ENCODE assay signal across 24 cellular contexts in genomic region chr11:33898957-33899356, GRCh38. TPM values are rescaled to one million over a fixed set of nuclear protein-coding genes. Genes with fewer than 3 reads are reported as not detected.
A peak's percentile ranks its signal among the peaks of the same experiment; 100 is the strongest.
DNase-seq lines count a peak whose midpoint lies in the region; ATAC-seq and TF ChIP-seq lines count a peak whose summit lies in the region.
"Had no signal": no experiment of that assay in that cellular context is flagged by ENCODE, and none has a peak within 500 bp of the region (broad histone marks: within the 10 kb centered on the region; RNA-seq: fewer than 3 reads in every experiment).

No MANE protein-coding gene starts in this region.

- no peak overlapping the region for H3K27ac Mint-ChIP-seq in activated CD8-positive, alpha-beta T cell treated with anti-CD3 and anti-CD28 coated beads for 36 hours
- H3K27ac Mint-ChIP-seq: mesothelial cell of epicardium had no signal

- H3K27me3 Mint-ChIP-seq in activated CD8-positive, alpha-beta T cell treated with anti-CD3 and anti-CD28 coated beads for 36 hours = peaks cover 62% of the 10 kb centered on the region

- CTCF ChIA-PET in activated CD8-positive, alpha-beta T cell treated with anti-CD3 and anti-CD28 coated beads for 36 hours (lab: Charles Lee) = interaction anchor here (1.4 kb wide), 1 partner anchor 89 kb away, joined by 4 read pairs; no protein-coding TSS in a partner anchor

- H3K36me3 ChIP-seq in esophagus squamous epithelium = no peaks in the 10 kb centered on the region
- H3K36me3 ChIP-seq in psoas muscle (ENCODE audit: insufficient read depth in 1 of 2, low read depth in 1 of 2) = no peaks in the 10 kb centered on the region
- H3K36me3 ChIP-seq in upper lobe of left lung = no peaks in the 10 kb centered on the region
- H3K36me3 ChIP-seq: right lobe of liver had no signal

- TF ChIP-seq CTCF in esophagus squamous epithelium (IDR thresholded peaks at IDR 0.05) = no peak
- no peak for TF ChIP-seq CTCF in psoas muscle (IDR thresholded peaks at IDR 0.05)
- TF ChIP-seq CTCF in upper lobe of left lung (IDR thresholded peaks at IDR 0.05) = no peak
- no peak for TF ChIP-seq CTCF in activated CD8-positive, alpha-beta T cell treated with anti-CD3 and anti-CD28 coated beads for 36 hours (IDR thresholded peaks at IDR 0.05)

- 61 to 81% methylated on average over 3 of the region's 3 CpGs for WGBS in esophagus squamous epithelium, 2 donors
- WGBS in psoas muscle, 3 donors = 61 to 69% (median 68%) methylated on average over 3 of the region's 3 CpGs
- WGBS in upper lobe of left lung, 2 donors = 65 to 78% methylated on average over 3 of the region's 3 CpGs

- H3K36me3 Mint-ChIP-seq in activated CD8-positive, alpha-beta T cell treated with anti-CD3 and anti-CD28 coated beads for 36 hours (ENCODE audit: low read depth) = no peaks in the 10 kb centered on the region
- H3K36me3 Mint-ChIP-seq: mesothelial cell of epicardium had no signal

- no peaks in the 10 kb centered on the region for H3K9me3 Mint-ChIP-seq in activated CD8-positive, alpha-beta T cell treated with anti-CD3 and anti-CD28 coated beads for 36 hours
- H3K9me3 Mint-ChIP-seq: activated T-cell treated with anti-CD3 and anti-CD28 coated beads, Interleukin-2, amount 50 U/mL, for 4 hours; central memory CD8-positive, alpha-beta T cell; mesothelial cell of epicardium; nephron progenitor cell had no signal

- H3K4me3 Mint-ChIP-seq in activated CD8-positive, alpha-beta T cell treated with anti-CD3 and anti-CD28 coated beads for 36 hours = no peak overlapping the region
- H3K4me3 Mint-ChIP-seq: activated T-cell treated with anti-CD3 and anti-CD28 coated beads, Interleukin-2, amount 50 U/mL, for 4 hours; central memory CD8-positive, alpha-beta T cell; mesothelial cell of epicardium; nephron progenitor cell had no signal

- DNase-seq in NCI-H2171 treated with DMSO at 0.1 percent for 48 hours (lab: John Stamatoyannopoulos, UW) (peak; percentile 35), NCI-H2171 (lab: John Stamatoyannopoulos, UW) (no peak), esophagus squamous epithelium (lab: John Stamatoyannopoulos, UW) (no peak), psoas muscle (no peak), upper lobe of left lung (no peak), NCI-H187 (lab: John Stamatoyannopoulos, UW) (no peak)
- no peak for DNase-seq in activated CD8-positive, alpha-beta T cell treated with anti-CD3 and anti-CD28 coated beads for 36 hours
- DNase-seq in activated CD4-positive, alpha-beta T cell treated with anti-CD3 and anti-CD28 coated beads, Interleukin-2, amount 50 U/mL, for 48 hours = no peak
- DNase-seq: activated CD4-positive, CD25-positive, alpha-beta regulatory T cell treated with anti-CD3 and anti-CD28 coated beads, Interleukin-2, amount 50 U/mL, for 72 hours; activated naive CD4-positive, alpha-beta T cell; activated T-cell treated with anti-CD3 and anti-CD28 coated beads, Interleukin-2, amount 50 U/mL, for 4 hours; AML-193; MV-4-11; NCI-H345; nephron progenitor cell; stimulated activated CD4-positive, alpha-beta T cell treated with anti-CD3 and anti-CD28 coated beads, Interleukin-1b, Interleukin-23, amount 100 ng/mL, for 48 hours; T-helper 9 cell had no signal

- H3K27me3 ChIP-seq in esophagus squamous epithelium = no peaks in the 10 kb centered on the region
- no peaks in the 10 kb centered on the region for H3K27me3 ChIP-seq in psoas muscle (ENCODE audit: insufficient read depth in 3 of 3, low read length in 2 of 3)
- H3K27me3 ChIP-seq in upper lobe of left lung = no peaks in the 10 kb centered on the region
- H3K27me3 ChIP-seq: right lobe of liver had no signal

- H3K4me1 ChIP-seq in esophagus squamous epithelium (peaks cover 3 to 56% (median 29%) of the 10 kb centered on the region in 3 donors), psoas muscle (peaks cover 18% of the 10 kb centered on the region), upper lobe of left lung (peaks cover 32 to 55% (median 53%) of the 10 kb centered on the region in 4 donors)
- H3K4me1 ChIP-seq: parathyroid adenoma, right lobe of liver had no signal

- intact Hi-C loops in esophagus squamous epithelium (cut with DNase I) = no loop called here
- intact Hi-C loops in psoas muscle (cut with DNase I) = no loop called here
- intact Hi-C loops in activated CD8-positive, alpha-beta T cell treated with anti-CD3 and anti-CD28 coated beads for 36 hours (cut with micrococcal nuclease) = loop anchor here (10.0 kb wide), 1 partner anchor 346 kb away; no protein-coding TSS in a partner anchor

- no peak for TF ChIP-seq POLR2A in esophagus squamous epithelium (IDR thresholded peaks at IDR 0.05)
- TF ChIP-seq POLR2A in upper lobe of left lung (IDR thresholded peaks at IDR 0.05) = no peak

- H3K4me3 ChIP-seq in esophagus squamous epithelium (no peak overlapping the region), psoas muscle (no peak overlapping the region), upper lobe of left lung (no peak overlapping the region)
- H3K4me3 ChIP-seq: GM12878, right lobe of liver had no signal

- POLR2A ChIA-PET in activated CD8-positive, alpha-beta T cell treated with anti-CD3 and anti-CD28 coated beads for 36 hours (lab: Charles Lee) = no interaction called here

- peaks cover 16% of the 10 kb centered on the region for H3K4me1 Mint-ChIP-seq in activated CD8-positive, alpha-beta T cell treated with anti-CD3 and anti-CD28 coated beads for 36 hours (ENCODE audit: low read depth)

- no peaks in the 10 kb centered on the region for H3K9me3 ChIP-seq in esophagus squamous epithelium
- no peaks in the 10 kb centered on the region for H3K9me3 ChIP-seq in psoas muscle
- no peaks in the 10 kb centered on the region for H3K9me3 ChIP-seq in upper lobe of left lung
- H3K9me3 ChIP-seq: right lobe of liver had no signal

- H3K27ac ChIP-seq in esophagus squamous epithelium (peak overlapping the region; percentile 11 to 83 (median 64)), psoas muscle (peak overlapping the region; percentile 32), upper lobe of left lung (peak overlapping the region in 3 of 4 donors; percentile 36 to 74 (median 42))
- H3K27ac ChIP-seq: 22Rv1, KMS-11, parathyroid adenoma, right lobe of liver had no signal

- ATAC-seq in psoas muscle (no peak), upper lobe of left lung (ENCODE audit: low FRiP score in 2 of 2) (no peak)
- no peak for ATAC-seq in activated CD8-positive, alpha-beta T cell treated with anti-CD3 and anti-CD28 coated beads for 36 hours
- ATAC-seq: activated T-cell treated with anti-CD3 and anti-CD28 coated beads, Interleukin-2, amount 50 U/mL, for 4 hours; GM12878 had no signal

- TF ChIP-seq EP300 in upper lobe of left lung (IDR thresholded peaks at IDR 0.05) = no peak

RNA-seq across cellular contexts. Expression of gene LMO2, which starts 7.1 kb away (rescaled TPM):
- 10 to 100 TPM in 2 of 4 donors, 1 to 10 TPM in 2; 7.0 to 18.9 (median 13.3) TPM for total RNA-seq in esophagus squamous epithelium
- 10 to 100 TPM; 11.1 to 47.1 (median 14.6) TPM for total RNA-seq in psoas muscle
- 10 to 100 TPM in 1 of 3 donors, 1 to 10 TPM in 2; 8.0 to 12.3 (median 9.5) TPM for polyA plus RNA-seq in psoas muscle
- total RNA-seq in upper lobe of left lung = 10 to 100 TPM in 5 of 6 donors, 1 to 10 TPM in 1; 7.3 to 58.5 (median 34.1) TPM
- not detected for total RNA-seq in activated CD8-positive, alpha-beta T cell treated with anti-CD3 and anti-CD28 coated beads for 36 hours

Comparison
In these comparisons a context has a peak if more than half of its experiments do, and no peak if none do; other contexts are left out.
1. RNA of gene LMO2, which starts 7.1 kb away (total RNA-seq): 7.3 to 58.5 TPM in upper lobe of left lung, 7.0 to 18.9 TPM in esophagus squamous epithelium and 11.1 to 47.1 TPM in psoas muscle; not detected in activated CD8-positive, alpha-beta T cell treated with anti-CD3 and anti-CD28 coated beads for 36 hours; every median in the first group is over 4 times any median in the second.
2. Peak in every context shown above with its lines, with median percentiles within 50 percentile points of each other: H3K27ac ChIP-seq.